ENCODE assay signal across 1 cellular context in the genomic region with DNA sequence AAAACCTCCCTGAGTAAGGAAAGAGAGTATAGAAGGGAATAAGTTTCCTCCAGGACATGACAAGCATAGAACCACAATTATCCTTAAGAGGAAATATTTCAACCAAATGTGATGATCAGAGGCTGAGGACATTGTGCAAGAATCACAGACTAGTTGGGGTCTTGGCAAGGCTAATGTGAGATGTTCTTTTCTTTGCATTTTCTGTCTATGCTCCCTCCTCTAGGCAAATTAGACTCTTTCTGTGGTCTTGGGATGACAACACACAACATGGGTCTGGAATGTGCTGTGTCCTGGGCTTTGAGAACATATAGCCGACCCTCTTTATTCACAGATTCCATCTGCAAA.
TF ChIP-seq lines count a peak whose summit lies in the region.

No MANE protein-coding gene starts in this region.

TF ChIP-seq in endothelial cell of umbilical vein, 7 proteins besides CTCF, POLR2A, EP300 and RAD21 (continued from another document):
- TF ChIP-seq EZH2 (IDR thresholded peaks at IDR 0.05; ENCODE audit: borderline replicate concordance, low read depth, low read length, severe bottlenecking) (no peak), POLR2AphosphoS5 (IDR thresholded peaks at IDR 0.05; ENCODE audit: insufficient read depth, low read depth, low read length) (no peak), JUN (IDR thresholded peaks at IDR 0.05; ENCODE audit: borderline replicate concordance, insufficient read depth, insufficient read length, low read depth) (no peak), GATA2 (IDR thresholded peaks at IDR 0.05; ENCODE audit: insufficient read depth, insufficient read length, low read depth, low read length) (no peak)
